Comparison of ENCODE assay signal across 1 cellular context in genomic region chr2:173553589-173553988, GRCh38.
TF ChIP-seq lines count a peak whose summit lies in the region.

No MANE protein-coding gene starts in this region.

TF ChIP-seq in K562, 482 proteins besides CTCF, POLR2A, EP300 and RAD21 (continued from another document):
- no peak for TF ChIP-seq TRIM25 (IDR thresholded peaks at IDR 0.05; ENCODE audit: borderline replicate concordance)
- no peak for TF ChIP-seq HMG20A (CRISPR knock-in tag; conservative IDR thresholded peaks at IDR 0.05)
- TF ChIP-seq KLF1 (tag; IDR thresholded peaks at IDR 0.05), result no peak
- no peak for TF ChIP-seq FOXJ2 (tag; IDR thresholded peaks at IDR 0.05)
- TF ChIP-seq HIVEP1 (CRISPR knock-in tag; IDR thresholded peaks at IDR 0.05), result no peak
- no peak for TF ChIP-seq BACH1 (tag; IDR thresholded peaks at IDR 0.05)
- no peak for TF ChIP-seq TCF3 (CRISPR knock-in tag; IDR thresholded peaks at IDR 0.05)
- no peak for TF ChIP-seq GATAD2A (IDR thresholded peaks at IDR 0.05)
- TF ChIP-seq ZNF551 (CRISPR knock-in tag; IDR thresholded peaks at IDR 0.05), result no peak
- no peak for TF ChIP-seq ZNF77 (CRISPR knock-in tag; IDR thresholded peaks at IDR 0.05)
- no peak for TF ChIP-seq TSC22D4 (tag; IDR thresholded peaks at IDR 0.05)
